11 cellular contexts compared by ENCODE assay signal in the genomic region with DNA sequence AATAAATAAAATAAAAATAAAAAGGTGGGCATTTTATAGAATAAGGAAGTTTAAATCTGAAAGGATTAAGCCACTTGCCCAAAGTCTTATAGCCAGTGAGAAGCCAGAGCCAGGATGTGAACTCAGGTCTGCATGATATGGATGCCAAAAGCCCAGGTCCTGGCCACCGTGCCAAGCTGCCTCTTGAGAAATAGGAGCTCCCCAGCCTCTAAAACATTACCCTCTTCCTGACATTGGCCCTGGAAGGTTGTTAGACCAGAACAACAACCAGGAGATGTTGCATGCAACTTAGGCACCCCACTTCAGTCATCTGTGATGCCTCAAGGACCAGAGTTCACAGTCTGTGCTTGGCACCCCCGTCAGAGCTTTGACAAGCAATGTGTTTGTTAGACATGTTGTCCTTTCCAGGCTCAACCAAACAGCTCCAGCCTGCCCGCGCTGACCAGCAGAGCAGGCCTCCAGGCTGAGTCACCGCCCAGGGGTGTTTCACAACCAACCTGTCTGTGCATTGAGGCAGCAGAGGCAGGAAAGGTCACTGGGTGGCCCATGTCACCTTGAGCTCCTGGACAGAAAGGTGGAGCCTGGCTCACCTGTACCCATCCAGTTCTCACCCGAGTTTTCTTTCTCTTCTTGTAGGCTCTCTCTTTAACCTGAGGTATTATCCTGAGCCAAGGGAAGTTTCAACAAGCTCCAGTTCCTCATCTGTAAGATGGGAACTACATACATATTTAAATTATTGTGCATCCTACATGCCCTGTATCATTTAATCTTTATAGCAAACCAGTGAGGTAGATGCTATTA. TPM values are rescaled to one million over a fixed set of nuclear protein-coding genes. Genes with fewer than 3 reads are reported as not detected.
DNase-seq lines count a peak whose midpoint lies in the region; ATAC-seq and TF ChIP-seq lines count a peak whose summit lies in the region.
"Had no signal": no experiment of that assay in that cellular context is flagged by ENCODE, and none has a peak within 500 bp of the region (broad histone marks: within the 10 kb centered on the region; RNA-seq: fewer than 3 reads in every experiment).

No MANE protein-coding gene starts in this region.

- H3K4me1 ChIP-seq in right cardiac atrium (ENCODE audit: control insufficient read depth, insufficient read depth, low read length), result no peaks in the 10 kb centered on the region
- no peaks in the 10 kb centered on the region for H3K4me1 ChIP-seq in suprapubic skin
- no peaks in the 10 kb centered on the region for H3K4me1 ChIP-seq in OCI-LY7 (ENCODE audit: insufficient read depth, low read length, poor library complexity, severe bottlenecking)
- H3K4me1 ChIP-seq: prostate gland had no signal

- WGBS in right cardiac atrium, result 79% methylated on average over 6 of the region's 6 CpGs
- WGBS in suprapubic skin, result 50% methylated on average over 6 of the region's 6 CpGs

- H3K9me3 ChIP-seq in right cardiac atrium (ENCODE audit: control insufficient read depth, low read length), result no peaks in the 10 kb centered on the region
- no peaks in the 10 kb centered on the region for H3K9me3 ChIP-seq in suprapubic skin
- H3K9me3 ChIP-seq in OCI-LY7 (ENCODE audit: low read length), result no peaks in the 10 kb centered on the region
- H3K9me3 ChIP-seq: prostate gland had no signal

- no TSS peak for BruUV-seq in OCI-LY7 (replicated peaks; lab: Mats Ljungman, UMichigan)

- H3K27ac ChIP-seq in right cardiac atrium (ENCODE audit: low read length), result no peak overlapping the region
- H3K27ac ChIP-seq in suprapubic skin, result no peak overlapping the region
- no peak overlapping the region for H3K27ac ChIP-seq in OCI-LY7 (ENCODE audit: low read depth, low read length, poor library complexity, severe bottlenecking)
- H3K27ac ChIP-seq: prostate gland had no signal

- no peaks in the 10 kb centered on the region for H3K79me2 ChIP-seq in OCI-LY7 (ENCODE audit: insufficient read depth, low read depth, low read length)

- H3K27me3 Mint-ChIP-seq in HFFc6 (ENCODE audit: insufficient read depth), result peaks cover 4% of the 10 kb centered on the region

- ATAC-seq in right cardiac atrium (peak; percentile 31 to 52), GM21390 (IDR thresholded peaks at IDR 0.05; ENCODE audit: unreplicated experiment) (no peak), GM21576 (IDR thresholded peaks at IDR 0.05; ENCODE audit: unreplicated experiment) (no peak)
- ATAC-seq: GM12878; stimulated activated naive CD8-positive, alpha-beta T cell treated with anti-CD3 and anti-CD28 coated beads, Interleukin-15, Interleukin-2, amounts not matched to agents 100 U/mL and 50 U/mL, for 24 hours had no signal

- no peak overlapping the region for H3K4me2 ChIP-seq in OCI-LY7 (ENCODE audit: low read length)

- no peaks in the 10 kb centered on the region for H3K36me3 ChIP-seq in suprapubic skin
- H3K36me3 ChIP-seq in OCI-LY7 (ENCODE audit: insufficient read depth, low read length), result no peaks in the 10 kb centered on the region
- H3K36me3 ChIP-seq: prostate gland had no signal

- no peak overlapping the region for H3K4me3 ChIP-seq in right cardiac atrium (ENCODE audit: low read length)
- H3K4me3 ChIP-seq in suprapubic skin, result no peak overlapping the region
- no peak overlapping the region for H3K4me3 ChIP-seq in OCI-LY7 (ENCODE audit: low read depth, low read length, poor library complexity, severe bottlenecking)
- H3K4me3 ChIP-seq: GM12878, prostate gland had no signal

- DNase-seq in HFFc6, result peak; percentile 71
- peak; percentile 26 for DNase-seq in UCSD-AML1 (lab: John Stamatoyannopoulos, UW; ENCODE audit: unreplicated experiment)
- DNase-seq in right cardiac atrium, result peak in 1 of 3 donors; percentile 45
- peak; percentile 69 to 83 for DNase-seq in suprapubic skin (ENCODE audit: low spot score in 2 of 2)
- DNase-seq in OCI-LY7 (ENCODE audit: low spot score), result no peak
- DNase-seq: activated effector memory CD4-positive, alpha-beta T cell treated with Interleukin-2 at 50 U/mL for 16 hours; stimulated activated naive CD8-positive, alpha-beta T cell treated with anti-CD3 and anti-CD28 coated beads, Interleukin-15, Interleukin-2, amounts not matched to agents 100 U/mL and 50 U/mL, for 24 hours had no signal

- H3K36me3 Mint-ChIP-seq in HFFc6 (ENCODE audit: low read depth), result no peaks in the 10 kb centered on the region

- intact Hi-C loops in right cardiac atrium (cut with DNase I) (no loop called here), OCI-LY7 (cut with micrococcal nuclease; ENCODE audit: unreplicated experiment) (no loop called here)

- no peak for TF ChIP-seq EP300 in suprapubic skin (IDR thresholded peaks at IDR 0.05)

- no peak for TF ChIP-seq POLR2A in suprapubic skin (IDR thresholded peaks at IDR 0.05)

- no peak overlapping the region for H2AFZ ChIP-seq in OCI-LY7 (ENCODE audit: low read length)

- no peaks in the 10 kb centered on the region for H4K20me1 ChIP-seq in OCI-LY7 (ENCODE audit: insufficient read depth, low read length)

- CTCF ChIA-PET in OCI-LY7 (lab: Charles Lee; ENCODE audit: unreplicated experiment), result no interaction called here

- POLR2A ChIA-PET in OCI-LY7 (lab: Charles Lee), result interaction anchor here (1.5 kb wide), 1 partner anchor 13 kb away, joined by 4 read pairs; no protein-coding TSS in a partner anchor

- H3K4me3 Mint-ChIP-seq in HFFc6, result no peak overlapping the region; the same call in 1 of the 2 replicates

- peaks cover 11% of the 10 kb centered on the region for H3K4me1 Mint-ChIP-seq in HFFc6 (ENCODE audit: low read depth)

- no peaks in the 10 kb centered on the region for H3K27me3 ChIP-seq in right cardiac atrium (ENCODE audit: control insufficient read depth, insufficient read depth)
- no peaks in the 10 kb centered on the region for H3K27me3 ChIP-seq in suprapubic skin

- no peaks in the 10 kb centered on the region for H3K9me3 Mint-ChIP-seq in HFFc6

- peak overlapping the region; percentile 72; the same call in 1 of the 2 replicates for H3K27ac Mint-ChIP-seq in HFFc6

- no peak for TF ChIP-seq CTCF in HFFc6 (IDR thresholded peaks at IDR 0.05)
- TF ChIP-seq CTCF in suprapubic skin (IDR thresholded peaks at IDR 0.05), result no peak
- no peak for TF ChIP-seq CTCF in OCI-LY7 (conservative IDR thresholded peaks at IDR 0.05; ENCODE audit: low read length)

- H3K9me2 ChIP-seq in OCI-LY7 (ENCODE audit: insufficient read depth, low read length), result no peaks in the 10 kb centered on the region

RNA-seq across cellular contexts. Expression of gene MED18, which starts 14.9 kb away (rescaled TPM):
- total RNA-seq in HFFc6 (2021; fragmentation: NEBNext Ultra II Directional; extraction: Animal tissue kit (Norgen Biotek cat#: 25700)), result 10 to 100 TPM; 13.9 to 18.4 (median 15.8) TPM
- 10 to 100 TPM in 3 of 4 donors, 1 to 10 TPM in 1; 8.1 to 12.5 (median 11.2) TPM for total RNA-seq in right cardiac atrium
- 11.9 TPM for polyA plus RNA-seq in right cardiac atrium
- total RNA-seq in suprapubic skin, result 10 to 100 TPM in 3 of 4 donors, 1 to 10 TPM in 1; 9.0 to 17.3 (median 12.4) TPM
- 25.9 and 26.9 TPM in 2 replicates for total RNA-seq in OCI-LY7 (2014; rRNA removed; shearing (Covaris generic))
- total RNA-seq in OCI-LY7 (2022), result 20.5 and 26.5 TPM in 2 replicates

RNA-seq across cellular contexts. Expression of gene SESN2, which starts 54.6 kb away (rescaled TPM):
- total RNA-seq in HFFc6 (2021; fragmentation: NEBNext Ultra II Directional; extraction: Animal tissue kit (Norgen Biotek cat#: 25700)), result 10 to 100 TPM; 15.5 to 22.0 (median 17.4) TPM
- total RNA-seq in right cardiac atrium (1 to 10 TPM; 3.4 to 3.8 (median 3.6) TPM), suprapubic skin (10 to 100 TPM in 1 of 4 donors, 1 to 10 TPM in 3; 7.4 to 12.1 (median 7.5) TPM), OCI-LY7 (2022) (37.6 and 41.2 TPM in 2 replicates)
- polyA plus RNA-seq in right cardiac atrium, result 3.1 TPM
- total RNA-seq in OCI-LY7 (2014; rRNA removed; shearing (Covaris generic)), result 18.3 and 22.8 TPM in 2 replicates

RNA-seq across cellular contexts. Expression of gene PHACTR4, which starts 55.6 kb away (rescaled TPM):
- total RNA-seq in HFFc6 (2021; fragmentation: NEBNext Ultra II Directional; extraction: Animal tissue kit (Norgen Biotek cat#: 25700)), result 10 to 100 TPM; 19.9 to 24.4 (median 23.8) TPM
- 10 to 100 TPM; 18.6 to 27.4 (median 22.4) TPM for total RNA-seq in right cardiac atrium
- 15.9 TPM for polyA plus RNA-seq in right cardiac atrium
- 10 to 100 TPM; 29.0 to 64.2 (median 47.5) TPM for total RNA-seq in suprapubic skin
- 16.7 and 17.8 TPM in 2 replicates for total RNA-seq in OCI-LY7 (2014; rRNA removed; shearing (Covaris generic))
- 44.9 and 47.3 TPM in 2 replicates for total RNA-seq in OCI-LY7 (2022)

Comparison
In these comparisons a context has a peak if more than half of its experiments do, and no peak if none do; other contexts are left out.
1. ATAC-seq: peak in right cardiac atrium (2 of 2); none in GM21390 (single experiment) and GM21576 (single experiment).